11 cellular contexts compared by ENCODE assay signal in the genomic region with DNA sequence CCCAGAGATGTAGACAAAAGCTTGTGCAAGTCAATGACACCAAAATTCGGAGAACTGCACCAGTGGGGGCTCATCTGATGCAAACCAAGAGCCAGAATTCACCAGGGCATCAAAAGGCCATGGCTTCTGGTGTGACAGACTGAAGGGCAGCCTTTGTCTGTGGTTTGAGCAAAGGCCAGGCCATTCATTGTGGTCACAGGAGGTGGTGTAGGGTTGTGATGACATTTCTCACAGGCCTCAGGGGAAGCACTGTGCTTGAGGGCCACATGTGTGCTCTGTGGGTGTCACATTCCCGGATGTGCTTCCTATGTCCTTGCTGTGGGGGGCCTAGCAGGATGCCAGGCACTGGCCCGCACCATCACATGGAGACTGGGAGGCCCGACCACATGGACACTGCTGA. TPM values are rescaled to one million over a fixed set of nuclear protein-coding genes. Genes with fewer than 3 reads are reported as not detected.
DNase-seq lines count a peak whose midpoint lies in the region; ATAC-seq and TF ChIP-seq lines count a peak whose summit lies in the region.
"Had no signal": no experiment of that assay in that cellular context is flagged by ENCODE, and none has a peak within 500 bp of the region (broad histone marks: within the 10 kb centered on the region; RNA-seq: fewer than 3 reads in every experiment).

No MANE protein-coding gene starts in this region.

- POLR2A ChIA-PET in CD8-positive, alpha-beta T cell (lab: Charles Lee), result no interaction called here

- in situ Hi-C loops in gastrocnemius medialis (cut with MboI; ENCODE audit: low sequenced_read_pairs in 4 of 4), result no loop called here

- no peaks in the 10 kb centered on the region for H4K20me1 ChIP-seq in osteoblast (ENCODE audit: insufficient read depth, low read length)

- CTCF ChIA-PET in CD8-positive, alpha-beta T cell (lab: Charles Lee), result no interaction called here

- H3K27me3 Mint-ChIP-seq in CD8-positive, alpha-beta T cell (ENCODE audit: low read depth), result no peaks in the 10 kb centered on the region
- H3K27me3 Mint-ChIP-seq: activated naive CD4-positive, alpha-beta T cell treated with anti-CD3 and anti-CD28 coated beads, Interleukin-2, amount 50 U/mL, for 24 hours had no signal

- no peak overlapping the region for H3K4me3 Mint-ChIP-seq in CD8-positive, alpha-beta T cell
- H3K4me3 Mint-ChIP-seq: activated naive CD4-positive, alpha-beta T cell treated with anti-CD3 and anti-CD28 coated beads, Interleukin-2, amount 50 U/mL, for 24 hours; GM23338 had no signal

- no peaks in the 10 kb centered on the region for H3K9me3 ChIP-seq in CD8-positive, alpha-beta T cell (ENCODE audit: low read length)
- H3K9me3 ChIP-seq in osteoblast (ENCODE audit: low read depth, low read length), result no peaks in the 10 kb centered on the region
- H3K9me3 ChIP-seq in gastrocnemius medialis, result no peaks in the 10 kb centered on the region

- no peak for DNase-seq in CD8-positive, alpha-beta T cell
- DNase-seq in M059J (ENCODE audit: low read depth), result peak; percentile 97
- peak; percentile 15 for DNase-seq in osteoblast (ENCODE audit: insufficient read length, low spot score, missing footprints)
- no peak for DNase-seq in ecto neural progenitor cell (ENCODE audit: low spot score)
- no peak for DNase-seq in H7
- no peak for DNase-seq in gastrocnemius medialis
- no peak for DNase-seq in NCI-H1694 (lab: John Stamatoyannopoulos, UW)
- DNase-seq: NCI-H1417 treated with DMSO at 0.1 percent for 48 hours had no signal

- no peaks in the 10 kb centered on the region for H3K36me3 Mint-ChIP-seq in CD8-positive, alpha-beta T cell

- no peak for TF ChIP-seq CTCF in CD8-positive, alpha-beta T cell (IDR thresholded peaks at IDR 0.05)
- TF ChIP-seq CTCF in osteoblast (IDR thresholded peaks at IDR 0.05; ENCODE audit: extremely low read depth, low read depth, low read length) (no peak), gastrocnemius medialis (IDR thresholded peaks at IDR 0.05 in 4 of 5, conservative IDR thresholded peaks at IDR 0.05 in 1 of 5) (no peak)

- ATAC-seq in CD8-positive, alpha-beta T cell, result no peak
- no peak for ATAC-seq in gastrocnemius medialis
- ATAC-seq: GM23338 had no signal

- H3K4me2 ChIP-seq in osteoblast (ENCODE audit: insufficient read depth, low read length), result no peak overlapping the region
- H3K4me2 ChIP-seq: GM23338 had no signal

- no peak overlapping the region for H2AFZ ChIP-seq in osteoblast (ENCODE audit: low read length)
- H2AFZ ChIP-seq: GM23338 had no signal

- no peaks in the 10 kb centered on the region for H3K27me3 ChIP-seq in CD8-positive, alpha-beta T cell (ENCODE audit: insufficient read depth, low read length)
- H3K27me3 ChIP-seq in osteoblast (ENCODE audit: insufficient read depth, low read length) (no peaks in the 10 kb centered on the region), H7 (ENCODE audit: control insufficient read depth, insufficient read depth, low read length) (no peaks in the 10 kb centered on the region), gastrocnemius medialis (no peaks in the 10 kb centered on the region)

- no peaks in the 10 kb centered on the region for H3K4me1 ChIP-seq in CD8-positive, alpha-beta T cell (ENCODE audit: insufficient read depth, low read length)
- H3K4me1 ChIP-seq in osteoblast (ENCODE audit: insufficient read depth, low read length) (peaks cover 42% of the 10 kb centered on the region), gastrocnemius medialis (no peaks in the 10 kb centered on the region)

- intact Hi-C loops in CD8-positive, alpha-beta T cell (cut with DNase I, micrococcal nuclease), result no loop called here
- intact Hi-C loops in gastrocnemius medialis (cut with DNase I; ENCODE audit: low total_unique reads), result no loop called here

- H3K9me3 Mint-ChIP-seq in CD8-positive, alpha-beta T cell, result no peaks in the 10 kb centered on the region
- H3K9me3 Mint-ChIP-seq: activated naive CD4-positive, alpha-beta T cell treated with anti-CD3 and anti-CD28 coated beads, Interleukin-2, amount 50 U/mL, for 24 hours; GM23338 had no signal

- peaks cover 6% of the 10 kb centered on the region for H3K4me1 Mint-ChIP-seq in CD8-positive, alpha-beta T cell (ENCODE audit: low read depth)

- no peaks in the 10 kb centered on the region for H3K36me3 ChIP-seq in CD8-positive, alpha-beta T cell (ENCODE audit: insufficient read depth, low read length)
- H3K36me3 ChIP-seq in osteoblast (ENCODE audit: insufficient read depth, low read length) (no peaks in the 10 kb centered on the region), H7 (replicated peaks; ENCODE audit: control insufficient read depth, insufficient read depth, low read length) (no peaks in the 10 kb centered on the region), gastrocnemius medialis (no peaks in the 10 kb centered on the region)

- no peak for TF ChIP-seq POLR2A in gastrocnemius medialis (IDR thresholded peaks at IDR 0.05)

- H3K27ac ChIP-seq in CD8-positive, alpha-beta T cell (ENCODE audit: low read depth, low read length), result no peak overlapping the region
- peak overlapping the region; percentile 78 for H3K27ac ChIP-seq in cingulate gyrus (ENCODE audit: low read depth, low read length)
- peak overlapping the region; percentile 7 for H3K27ac ChIP-seq in osteoblast (ENCODE audit: low read depth, low read length)
- H3K27ac ChIP-seq in gastrocnemius medialis, result no peak overlapping the region

- no peaks in the 10 kb centered on the region for H3K79me2 ChIP-seq in osteoblast (ENCODE audit: insufficient read depth, low read length)

- H3K4me3 ChIP-seq in CD8-positive, alpha-beta T cell (ENCODE audit: low read depth, low read length), result no peak overlapping the region
- H3K4me3 ChIP-seq in osteoblast (ENCODE audit: insufficient read depth, low read length) (no peak overlapping the region), H7 (ENCODE audit: insufficient read depth, low read depth, low read length) (no peak overlapping the region), gastrocnemius medialis (no peak overlapping the region)
- H3K4me3 ChIP-seq: GM23338 had no signal

- peak overlapping the region; percentile 55 for H3K27ac Mint-ChIP-seq in CD8-positive, alpha-beta T cell
- H3K27ac Mint-ChIP-seq: activated naive CD4-positive, alpha-beta T cell treated with anti-CD3 and anti-CD28 coated beads, Interleukin-2, amount 50 U/mL, for 24 hours; GM23338 had no signal

RNA-seq across cellular contexts. Expression of a gene that starts 22.5 kb away (rescaled TPM):
- not detected for total RNA-seq in CD8-positive, alpha-beta T cell
- 0.32 TPM in 1 of 2 replicates, not detected in the other for total RNA-seq in M059J (2014; rRNA removed; shearing (Covaris generic))
- total RNA-seq in osteoblast (0.29 and 0.72 TPM in 2 replicates), gastrocnemius medialis (1 to 10 TPM in 1 of 4 donors, under 1 TPM in 1, not detected in 2; 0.22 to 2.9 TPM)
- total RNA-seq in H7 (2014; rRNA removed; shearing (Covaris generic)), result 0.10 TPM in 1 of 2 replicates, not detected in the other

Comparison
In these comparisons a context has a peak if more than half of its experiments do, and no peak if none do; other contexts are left out.
1. DNase-seq: peak in M059J (single experiment) and osteoblast (single experiment); none in CD8-positive, alpha-beta T cell (0 of 7), ecto neural progenitor cell (single experiment), H7 (single experiment), gastrocnemius medialis (0 of 2) and NCI-H1694 (single experiment).
2. H3K27ac ChIP-seq: peak in cingulate gyrus (single experiment) and osteoblast (single experiment); none in CD8-positive, alpha-beta T cell (single experiment) and gastrocnemius medialis (0 of 4).